Comparison of ENCODE assay signal across 9 cellular contexts in genomic region chr13:109162248-109163051, GRCh38.
DNase-seq lines count a peak whose midpoint lies in the region; ATAC-seq and TF ChIP-seq lines count a peak whose summit lies in the region.
"Had no signal": no experiment of that assay in that cellular context is flagged by ENCODE, and none has a peak within 500 bp of the region (broad histone marks: within the 10 kb centered on the region; RNA-seq: fewer than 3 reads in every experiment).

No MANE protein-coding gene starts in this region.

- ATAC-seq in GM19452 (IDR thresholded peaks at IDR 0.05; ENCODE audit: unreplicated experiment), result peak; percentile 72
- ATAC-seq in HG03442 (IDR thresholded peaks at IDR 0.05; ENCODE audit: unreplicated experiment), result peak; percentile 77
- ATAC-seq in upper lobe of right lung, result peak; percentile 58
- no peak for ATAC-seq in sciatic nerve

- H3K9me3 ChIP-seq in upper lobe of right lung, result no peaks in the 10 kb centered on the region

- DNase-seq in GM06990 (ENCODE audit: extremely low read depth, insufficient read length) (peak; percentile 85), UCSD-AML1 (lab: John Stamatoyannopoulos, UW; ENCODE audit: unreplicated experiment) (peak; percentile 13), upper lobe of right lung (no peak), sciatic nerve (ENCODE audit: low spot score) (no peak), hypothalamus (lab: John Stamatoyannopoulos, UW) (no peak), inferior parietal cortex (ENCODE audit: extremely low spot score) (no peak)

- H3K36me3 ChIP-seq in GM06990 (ENCODE audit: control insufficient read depth, insufficient read depth, low read length) (no peaks in the 10 kb centered on the region), upper lobe of right lung (no peaks in the 10 kb centered on the region)

- H3K27me3 ChIP-seq in GM06990 (replicated peaks; ENCODE audit: control insufficient read depth, insufficient read depth, low read length), result no peaks in the 10 kb centered on the region; the same call in 1 of the 2 replicates
- H3K27me3 ChIP-seq in upper lobe of right lung, result no peaks in the 10 kb centered on the region

- peak; percentile 1 for TF ChIP-seq CTCF in GM06990 (IDR thresholded peaks at IDR 0.05; ENCODE audit: insufficient read depth, low read length, poor library complexity, severe bottlenecking)
- no peak for TF ChIP-seq CTCF in upper lobe of right lung (IDR thresholded peaks at IDR 0.05)

- no peak overlapping the region for H3K27ac ChIP-seq in upper lobe of right lung
- H3K27ac ChIP-seq: skin epidermis had no signal

- intact Hi-C loops in upper lobe of right lung (cut with DNase I), result no loop called here
- intact Hi-C loops in sciatic nerve (cut with DNase I), result no loop called here

- no peaks in the 10 kb centered on the region for H3K4me1 ChIP-seq in upper lobe of right lung

- H3K4me3 ChIP-seq in GM06990 (replicated peaks; ENCODE audit: low read depth, low read length) (peak overlapping the region; percentile 40), upper lobe of right lung (no peak overlapping the region)
- H3K4me3 ChIP-seq: skin epidermis had no signal

Comparison
In these comparisons a context has a peak if more than half of its experiments do, and no peak if none do; other contexts are left out.
1. DNase-seq: peak in GM06990 (single experiment) and UCSD-AML1 (single experiment); none in upper lobe of right lung (single experiment), sciatic nerve (single experiment), hypothalamus (0 of 51) and inferior parietal cortex (single experiment).